8 cellular contexts compared by ENCODE assay signal in genomic region chr10:132942101-132942739, GRCh38. TPM values are rescaled to one million over a fixed set of nuclear protein-coding genes. Genes with fewer than 3 reads are reported as not detected.
DNase-seq lines count a peak whose midpoint lies in the region; ATAC-seq and TF ChIP-seq lines count a peak whose summit lies in the region.

Gene CFAP46 (minus strand): TSS chr10:132942570. CDS start chr10:132942484, 86 bp downstream.

- no peaks in the 10 kb centered on the region for H3K36me3 Mint-ChIP-seq in activated naive CD4-positive, alpha-beta T cell treated with anti-CD3 and anti-CD28 coated beads, Interleukin-2, amount 50 U/mL, for 72 hours
- no peaks in the 10 kb centered on the region for H3K36me3 Mint-ChIP-seq in osteocyte (ENCODE audit: unreplicated experiment)

- peaks cover 2% of the 10 kb centered on the region for H3K4me1 Mint-ChIP-seq in osteocyte (ENCODE audit: unreplicated experiment)

- H2AFZ ChIP-seq in OCI-LY7 (ENCODE audit: low read length) = no peak within 1 kb of the TSS

- H3K27me3 ChIP-seq in cardiac muscle cell = peaks cover 11% of the 10 kb centered on the region

- TF ChIP-seq CTCF in cardiac muscle cell (IDR thresholded peaks at IDR 0.05; ENCODE audit: low read depth, low read length) (no peak), osteocyte (IDR thresholded peaks at IDR 0.05) (no peak), OCI-LY7 (conservative IDR thresholded peaks at IDR 0.05; ENCODE audit: low read length) (no peak)

- intact Hi-C loops in OCI-LY7 (cut with micrococcal nuclease; ENCODE audit: unreplicated experiment) = no loop called here

- no peaks in the 10 kb centered on the region for H3K79me2 ChIP-seq in OCI-LY7 (ENCODE audit: insufficient read depth, low read depth, low read length)

- H3K4me1 ChIP-seq in cardiac muscle cell (ENCODE audit: low read depth) (no peaks in the 10 kb centered on the region), OCI-LY7 (ENCODE audit: insufficient read depth, low read length, poor library complexity, severe bottlenecking) (no peaks in the 10 kb centered on the region)

- H3K4me3 Mint-ChIP-seq in osteocyte (ENCODE audit: unreplicated experiment) = peak within 1 kb of the TSS; percentile 51

- CTCF ChIA-PET in OCI-LY7 (lab: Charles Lee; ENCODE audit: unreplicated experiment) = no interaction called here

- H3K9me3 ChIP-seq in cardiac muscle cell (ENCODE audit: low read depth) (no peaks in the 10 kb centered on the region), OCI-LY7 (ENCODE audit: low read length) (no peaks in the 10 kb centered on the region)

- no peaks in the 10 kb centered on the region for H3K9me3 Mint-ChIP-seq in activated naive CD4-positive, alpha-beta T cell treated with anti-CD3 and anti-CD28 coated beads, Interleukin-2, amount 50 U/mL, for 72 hours
- no peaks in the 10 kb centered on the region for H3K9me3 Mint-ChIP-seq in osteocyte (ENCODE audit: unreplicated experiment)

- H3K4me3 ChIP-seq in cardiac muscle cell = peak within 1 kb of the TSS; percentile 66
- no peak within 1 kb of the TSS for H3K4me3 ChIP-seq in OCI-LY7 (ENCODE audit: low read depth, low read length, poor library complexity, severe bottlenecking)

- no peak within 1 kb of the TSS for H3K27ac ChIP-seq in cardiac muscle cell
- H3K27ac ChIP-seq in OCI-LY7 (ENCODE audit: low read depth, low read length, poor library complexity, severe bottlenecking) = no peak within 1 kb of the TSS

- H4K20me1 ChIP-seq in OCI-LY7 (ENCODE audit: insufficient read depth, low read length) = no peaks in the 10 kb centered on the region

- peak; percentile 24 for DNase-seq in stimulated activated CD4-positive, alpha-beta T cell treated with anti-CD3 and anti-CD28 coated beads, Interleukin-4, amount 100 ng/mL, for 1 hour
- DNase-seq in stimulated activated CD4-positive, alpha-beta T cell treated with anti-CD3 and anti-CD28 coated beads, Interleukin-4, amount 100 ng/mL, for 24 hours = no peak
- peak; percentile 41 to 48 for DNase-seq in activated naive CD4-positive, alpha-beta T cell treated with anti-CD3 and anti-CD28 coated beads, Interleukin-2, amount 50 U/mL, for 72 hours (ENCODE audit: low spot score in 2 of 2)
- peak; percentile 75 to 91 for DNase-seq in cardiac muscle cell (ENCODE audit: low read depth in 1 of 2, low spot score in 1 of 2)
- DNase-seq in osteocyte (ENCODE audit: extremely low spot score, unreplicated experiment) = no peak
- no peak for DNase-seq in NCI-H2081 treated with DMSO at 0.1 percent for 48 hours (lab: John Stamatoyannopoulos, UW)
- no peak for DNase-seq in OCI-LY7 (ENCODE audit: low spot score)

- ATAC-seq in activated naive CD4-positive, alpha-beta T cell treated with anti-CD3 and anti-CD28 coated beads, Interleukin-2, amount 50 U/mL, for 72 hours = peak in 1 of 2 donors; percentile 44
- ATAC-seq in GM21825 (IDR thresholded peaks at IDR 0.05; ENCODE audit: unreplicated experiment) = no peak

- H3K9me2 ChIP-seq in OCI-LY7 (ENCODE audit: insufficient read depth, low read length) = no peaks in the 10 kb centered on the region

- H3K27ac Mint-ChIP-seq in activated naive CD4-positive, alpha-beta T cell treated with anti-CD3 and anti-CD28 coated beads, Interleukin-2, amount 50 U/mL, for 72 hours = no peak within 1 kb of the TSS
- H3K27ac Mint-ChIP-seq in osteocyte (ENCODE audit: unreplicated experiment) = no peak within 1 kb of the TSS

- POLR2A ChIA-PET in OCI-LY7 (lab: Charles Lee) = no interaction called here

- peaks cover 10% of the 10 kb centered on the region for H3K27me3 Mint-ChIP-seq in osteocyte (ENCODE audit: unreplicated experiment)

- H3K36me3 ChIP-seq in cardiac muscle cell (no peaks in the 10 kb centered on the region), OCI-LY7 (ENCODE audit: insufficient read depth, low read length) (no peaks in the 10 kb centered on the region)

- H3K4me2 ChIP-seq in OCI-LY7 (ENCODE audit: low read length) = no peak within 1 kb of the TSS

- BruUV-seq in OCI-LY7 (replicated peaks; lab: Mats Ljungman, UMichigan) = no TSS peak

RNA-seq across cellular contexts. Expression of gene CFAP46, which starts in this region (rescaled TPM):
- under 1 TPM in 1 of 2 donors, not detected in 1; 0.45 TPM for total RNA-seq in activated naive CD4-positive, alpha-beta T cell treated with anti-CD3 and anti-CD28 coated beads, Interleukin-2, amount 50 U/mL, for 72 hours
- total RNA-seq in cardiac muscle cell = 2.8 and 3.0 TPM in 2 replicates
- polyA plus RNA-seq in cardiac muscle cell = 4.5 and 5.5 TPM in 2 replicates
- 0.50 and 0.56 TPM in 2 replicates for total RNA-seq in osteocyte
- not detected in 2 replicates for total RNA-seq in OCI-LY7 (2014; rRNA removed; shearing (Covaris generic))
- total RNA-seq in OCI-LY7 (2022) = not detected in 2 replicates

Comparison
In these comparisons a context has a peak if more than half of its experiments do, and no peak if none do; other contexts are left out.
1. DNase-seq: peak in stimulated activated CD4-positive, alpha-beta T cell treated with anti-CD3 and anti-CD28 coated beads, Interleukin-4, amount 100 ng/mL, for 1 hour (single experiment) and cardiac muscle cell (2 of 2); none in stimulated activated CD4-positive, alpha-beta T cell treated with anti-CD3 and anti-CD28 coated beads, Interleukin-4, amount 100 ng/mL, for 24 hours (single experiment), osteocyte (single experiment), NCI-H2081 treated with DMSO at 0.1 percent for 48 hours (single experiment) and OCI-LY7 (single experiment).
2. Peak in DNase-seq in activated naive CD4-positive, alpha-beta T cell treated with anti-CD3 and anti-CD28 coated beads, Interleukin-2, amount 50 U/mL, for 72 hours; RNA of the gene not detected or under 1 TPM.